1 cellular context compared by ENCODE assay signal in the genomic region with DNA sequence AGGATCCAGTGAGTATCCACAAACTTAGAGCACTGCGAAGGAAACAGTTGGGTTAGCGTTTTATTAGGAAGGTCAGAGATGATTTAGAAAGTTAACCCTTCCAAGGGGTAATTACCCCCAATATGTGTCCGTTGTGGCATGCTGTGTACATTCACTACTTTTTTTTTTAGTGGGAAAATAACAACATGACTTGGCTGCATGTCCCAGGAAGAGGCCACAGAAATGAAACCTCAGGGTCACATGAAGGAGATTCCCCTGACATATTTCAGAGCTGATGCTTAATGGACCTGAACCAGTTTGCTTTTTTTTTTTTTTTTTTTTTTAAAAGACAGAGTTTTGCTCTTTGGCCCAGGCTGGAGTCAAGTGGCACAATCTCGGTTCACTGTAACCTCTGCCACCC.
TF ChIP-seq lines count a peak whose summit lies in the region.

No MANE protein-coding gene starts in this region.

TF ChIP-seq in K562, 482 proteins besides CTCF, POLR2A, EP300 and RAD21 (continued from another document):
- TF ChIP-seq, protein P1, sequence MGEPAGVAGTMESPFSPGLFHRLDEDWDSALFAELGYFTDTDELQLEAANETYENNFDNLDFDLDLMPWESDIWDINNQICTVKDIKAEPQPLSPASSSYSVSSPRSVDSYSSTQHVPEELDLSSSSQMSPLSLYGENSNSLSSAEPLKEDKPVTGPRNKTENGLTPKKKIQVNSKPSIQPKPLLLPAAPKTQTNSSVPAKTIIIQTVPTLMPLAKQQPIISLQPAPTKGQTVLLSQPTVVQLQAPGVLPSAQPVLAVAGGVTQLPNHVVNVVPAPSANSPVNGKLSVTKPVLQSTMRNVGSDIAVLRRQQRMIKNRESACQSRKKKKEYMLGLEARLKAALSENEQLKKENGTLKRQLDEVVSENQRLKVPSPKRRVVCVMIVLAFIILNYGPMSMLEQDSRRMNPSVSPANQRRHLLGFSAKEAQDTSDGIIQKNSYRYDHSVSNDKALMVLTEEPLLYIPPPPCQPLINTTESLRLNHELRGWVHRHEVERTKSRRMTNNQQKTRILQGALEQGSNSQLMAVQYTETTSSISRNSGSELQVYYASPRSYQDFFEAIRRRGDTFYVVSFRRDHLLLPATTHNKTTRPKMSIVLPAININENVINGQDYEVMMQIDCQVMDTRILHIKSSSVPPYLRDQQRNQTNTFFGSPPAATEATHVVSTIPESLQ (CRISPR knock-in tag; IDR thresholded peaks at IDR 0.05) = no peak
- TF ChIP-seq ELF4 (CRISPR knock-in tag; IDR thresholded peaks at IDR 0.05) (no peak), CREM (IDR thresholded peaks at IDR 0.05; ENCODE audit: low read depth) (no peak), KDM2B (CRISPR knock-in tag; IDR thresholded peaks at IDR 0.05) (no peak), EHMT2 (IDR thresholded peaks at IDR 0.05) (no peak), ZNF217 (CRISPR knock-in tag; IDR thresholded peaks at IDR 0.05) (no peak), ZNF224 (CRISPR knock-in tag; IDR thresholded peaks at IDR 0.05) (no peak), ZNF3 (CRISPR knock-in tag; IDR thresholded peaks at IDR 0.05) (no peak), NBN (IDR thresholded peaks at IDR 0.05; ENCODE audit: low read depth) (no peak), NFE2L1 (tag; IDR thresholded peaks at IDR 0.05; ENCODE audit: borderline replicate concordance, low read depth) (no peak), CSDE1 (IDR thresholded peaks at IDR 0.05) (no peak), SUPT5H (IDR thresholded peaks at IDR 0.05) (no peak)
- TF ChIP-seq, protein P2, sequence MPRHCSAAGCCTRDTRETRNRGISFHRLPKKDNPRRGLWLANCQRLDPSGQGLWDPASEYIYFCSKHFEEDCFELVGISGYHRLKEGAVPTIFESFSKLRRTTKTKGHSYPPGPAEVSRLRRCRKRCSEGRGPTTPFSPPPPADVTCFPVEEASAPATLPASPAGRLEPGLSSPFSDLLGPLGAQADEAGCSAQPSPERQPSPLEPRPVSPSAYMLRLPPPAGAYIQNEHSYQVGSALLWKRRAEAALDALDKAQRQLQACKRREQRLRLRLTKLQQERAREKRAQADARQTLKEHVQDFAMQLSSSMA (CRISPR knock-in tag; IDR thresholded peaks at IDR 0.05) = no peak
- TF ChIP-seq, protein P3, sequence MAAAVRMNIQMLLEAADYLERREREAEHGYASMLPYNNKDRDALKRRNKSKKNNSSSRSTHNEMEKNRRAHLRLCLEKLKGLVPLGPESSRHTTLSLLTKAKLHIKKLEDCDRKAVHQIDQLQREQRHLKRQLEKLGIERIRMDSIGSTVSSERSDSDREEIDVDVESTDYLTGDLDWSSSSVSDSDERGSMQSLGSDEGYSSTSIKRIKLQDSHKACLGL (CRISPR knock-in tag; IDR thresholded peaks at IDR 0.05; ENCODE audit: borderline replicate concordance, poor library complexity, severe bottlenecking) = no peak
